Comparison of ENCODE assay signal across 8 cellular contexts in genomic region chr3:197906023-197906849, GRCh38. TPM values are rescaled to one million over a fixed set of nuclear protein-coding genes. Genes with fewer than 3 reads are reported as not detected.
DNase-seq lines count a peak whose midpoint lies in the region; ATAC-seq and TF ChIP-seq lines count a peak whose summit lies in the region.

No MANE protein-coding gene starts in this region.

- peak; percentile 32 to 48 for DNase-seq in NCI-H187 (lab: John Stamatoyannopoulos, UW)
- no peak for DNase-seq in NCI-H187 treated with DMSO at 0.1 percent for 48 hours (lab: John Stamatoyannopoulos, UW)
- peak; percentile 63 for DNase-seq in NCI-H146 treated with DMSO at 0.1 percent for 48 hours (lab: John Stamatoyannopoulos, UW; ENCODE audit: unreplicated experiment)
- DNase-seq in T-helper 2 cell = peak; percentile 40 to 80 (median 57)
- peak; percentile 88 for DNase-seq in amniotic stem cell (lab: John Stamatoyannopoulos, UW)
- DNase-seq in left ventricle myocardium superior = peak; percentile 91
- peak; percentile 95 for DNase-seq in sigmoid colon

- H3K4me3 ChIP-seq in sigmoid colon = no peak overlapping the region

- peak; percentile 81 to 90 (median 86) for TF ChIP-seq CTCF in sigmoid colon (IDR thresholded peaks at IDR 0.05)

- no peaks in the 10 kb centered on the region for H3K36me3 ChIP-seq in sigmoid colon

- peak; percentile 78 for ATAC-seq in HG02840 (IDR thresholded peaks at IDR 0.05; ENCODE audit: low FRiP score, unreplicated experiment)
- peak; percentile 99 for ATAC-seq in left ventricle myocardium superior

- H3K9me3 ChIP-seq in sigmoid colon = no peaks in the 10 kb centered on the region

- no peaks in the 10 kb centered on the region for H3K27me3 ChIP-seq in sigmoid colon

- H3K27ac ChIP-seq in sigmoid colon = peak overlapping the region in 1 of 4 donors; percentile 15

- no peak for TF ChIP-seq POLR2A in sigmoid colon (IDR thresholded peaks at IDR 0.05)

- WGBS in sigmoid colon, 2 donors = 16 to 17% methylated on average over 17 of the region's 17 CpGs

- peaks cover 0 to 10% (median 5%) of the 10 kb centered on the region in 4 donors for H3K4me1 ChIP-seq in sigmoid colon

- TF ChIP-seq EP300 in sigmoid colon (IDR thresholded peaks at IDR 0.05) = no peak

- intact Hi-C loops in left ventricle myocardium superior (cut with micrococcal nuclease) (loop anchor here (2.0 kb wide), 1 partner anchor 37 kb away; no protein-coding TSS in a partner anchor), sigmoid colon (cut with DNase I) (loop anchor here (5.0 kb wide), 1 partner anchor 36 kb away; no protein-coding TSS in a partner anchor)

RNA-seq across cellular contexts. Expression of gene RPL35A, which starts 43.8 kb away (rescaled TPM):
- total RNA-seq in left ventricle myocardium superior = 751 TPM
- 1,000 to 10,000 TPM in 2 of 4 donors, 100 to 1,000 TPM in 2; 603 to 1,719 (median 870) TPM for total RNA-seq in sigmoid colon
- 1,000 to 10,000 TPM; 1,812 to 2,719 (median 1,988) TPM for polyA plus RNA-seq in sigmoid colon

RNA-seq across cellular contexts. Expression of gene LMLN, which starts 53.8 kb away (rescaled TPM):
- total RNA-seq in left ventricle myocardium superior (8.8 TPM), sigmoid colon (1 to 10 TPM; 3.3 to 7.5 (median 6.9) TPM)
- 1 to 10 TPM in 2 of 3 donors, under 1 TPM in 1; 0.23 to 2.3 (median 1.8) TPM for polyA plus RNA-seq in sigmoid colon
